ENCODE assay signal across 32 cellular contexts in genomic region chr16:71707199-71707598, GRCh38. TPM values are rescaled to one million over a fixed set of nuclear protein-coding genes. Genes with fewer than 3 reads are reported as not detected.
DNase-seq lines count a peak whose midpoint lies in the region; ATAC-seq and TF ChIP-seq lines count a peak whose summit lies in the region.
"Had no signal": no experiment of that assay in that cellular context is flagged by ENCODE, and none has a peak within 500 bp of the region (broad histone marks: within the 10 kb centered on the region; RNA-seq: fewer than 3 reads in every experiment).

No MANE protein-coding gene starts in this region.

- TF ChIP-seq CTCF in endodermal cell (conservative IDR thresholded peaks at IDR 0.05) = no peak
- no peak for TF ChIP-seq CTCF in neural progenitor cell (IDR thresholded peaks at IDR 0.05)

- no peak for ATAC-seq in GM21723 (IDR thresholded peaks at IDR 0.05; ENCODE audit: unreplicated experiment)
- ATAC-seq: activated CD8-positive, alpha-beta memory T cell treated with anti-CD3 and anti-CD28 coated beads, Interleukin-2, amount 10 ng/mL, durations not matched to agents 7 days and 5 days; activated T-cell treated with anti-CD3 and anti-CD28 coated beads, Interleukin-2, amount 50 U/mL, for 72 hours; body of pancreas had no signal

- H2AFZ ChIP-seq in ACC112 (ENCODE audit: low read length, unreplicated experiment) = no peak overlapping the region
- H2AFZ ChIP-seq in neural progenitor cell (replicated peaks) = no peak overlapping the region
- H2AFZ ChIP-seq in trophoblast cell (ENCODE audit: insufficient read depth, low read length, poor library complexity) = no peak overlapping the region

- H3K27ac ChIP-seq in ACC112 (ENCODE audit: low read depth, low read length) (peak overlapping the region; percentile 19; the same call in 1 of the 2 replicates), HUES6 (ENCODE audit: low read depth, low read length) (peak overlapping the region; percentile 79), endodermal cell (ENCODE audit: low read depth, low read length) (no peak overlapping the region), neural progenitor cell (peak overlapping the region; percentile 56), trophoblast cell (ENCODE audit: low read depth, low read length) (no peak overlapping the region)
- H3K27ac ChIP-seq: adrenal gland, body of pancreas, epithelial cell of prostate, neutrophil, testis, uterus, WERI-Rb-1 had no signal

- no peak overlapping the region for H2AK5ac ChIP-seq in trophoblast cell (ENCODE audit: low read length)

- H3K79me2 ChIP-seq in ACC112 (ENCODE audit: control insufficient read depth, insufficient read depth, low read length, unreplicated experiment) = peaks cover 46% of the 10 kb centered on the region
- peaks cover 42% of the 10 kb centered on the region for H3K79me2 ChIP-seq in neural progenitor cell (ENCODE audit: low read depth)
- H3K79me2 ChIP-seq in trophoblast cell (ENCODE audit: control insufficient read depth, insufficient read depth, low read length, poor library complexity) = peaks cover 2% of the 10 kb centered on the region

- H3K9me3 Mint-ChIP-seq in endodermal cell (no peaks in the 10 kb centered on the region), neural progenitor cell (no peaks in the 10 kb centered on the region)
- H3K9me3 Mint-ChIP-seq: activated T-cell treated with anti-CD3 and anti-CD28 coated beads, Interleukin-2, amount 50 U/mL, for 72 hours; CD8-positive, alpha-beta memory T cell had no signal

- H3K14ac ChIP-seq in trophoblast cell (ENCODE audit: low read length) = no peak overlapping the region

- H3K9ac ChIP-seq in HUES6 (ENCODE audit: low read length) (peak overlapping the region; percentile 79), endodermal cell (ENCODE audit: extremely low read depth, low read length, poor library complexity, severe bottlenecking) (no peak overlapping the region), neural progenitor cell (no peak overlapping the region), trophoblast cell (ENCODE audit: low read length) (no peak overlapping the region)

- H4K20me1 ChIP-seq in neural progenitor cell (ENCODE audit: low read depth) = peaks cover 46% of the 10 kb centered on the region

- no peak overlapping the region for H3K23ac ChIP-seq in trophoblast cell (ENCODE audit: low read length)

- peak overlapping the region; percentile 56 for H3K4me2 ChIP-seq in neural progenitor cell
- no peak overlapping the region for H3K4me2 ChIP-seq in trophoblast cell (ENCODE audit: low read length)

- no peak overlapping the region for H4K8ac ChIP-seq in trophoblast cell (ENCODE audit: low read depth, low read length)

- WGBS in endodermal cell (ENCODE audit: insufficient coverage in 1 of 2, insufficient read length in 1 of 2), 2 experiments = 82 to 89% methylated on average over 5 to 7 of the region's 7 CpGs
- no CpG with 5 or more reads among the region's 7 CpGs for WGBS in trophoblast cell (ENCODE audit: extremely low coverage, insufficient coverage, insufficient read length)

- 0 out of 2 replicates have a peak overlapping the region, but pooled peaks have one; percentile 3 for H3K4me3 ChIP-seq in ACC112 (ENCODE audit: low read depth, low read length)
- H3K4me3 ChIP-seq in HUES6 (ENCODE audit: low read depth, low read length) = peak overlapping the region; percentile 1; the same call in 1 of the 2 replicates
- H3K4me3 ChIP-seq in endodermal cell (ENCODE audit: low read length) = no peak overlapping the region
- no peak overlapping the region for H3K4me3 ChIP-seq in neural progenitor cell
- H3K4me3 ChIP-seq in trophoblast cell (ENCODE audit: low read depth, low read length) = no peak overlapping the region
- H3K4me3 ChIP-seq: adrenal gland, body of pancreas, MG63, SJCRH30, testis, uterus had no signal

- H3K4ac ChIP-seq in trophoblast cell (ENCODE audit: low read depth, low read length) = no peak overlapping the region

- H2BK120ac ChIP-seq in trophoblast cell (ENCODE audit: insufficient read depth, low read length, poor library complexity) = no peak overlapping the region

- no peaks in the 10 kb centered on the region for H3K9me3 ChIP-seq in HUES6 (ENCODE audit: control insufficient read depth, insufficient read depth, low read depth, low read length)
- H3K9me3 ChIP-seq in endodermal cell (ENCODE audit: control insufficient read depth, low read length) = no peaks in the 10 kb centered on the region
- H3K9me3 ChIP-seq in neural progenitor cell (ENCODE audit: low read depth) = no peaks in the 10 kb centered on the region
- H3K9me3 ChIP-seq in trophoblast cell (ENCODE audit: insufficient read depth, low read depth, low read length) = no peaks in the 10 kb centered on the region
- H3K9me3 ChIP-seq: adrenal gland, body of pancreas, MG63, neutrophil, SJCRH30, testis, uterus had no signal

- H3K27me3 Mint-ChIP-seq in endodermal cell (ENCODE audit: insufficient read depth) = no peaks in the 10 kb centered on the region
- H3K27me3 Mint-ChIP-seq in neural progenitor cell (ENCODE audit: insufficient read depth, low read depth) = no peaks in the 10 kb centered on the region
- H3K27me3 Mint-ChIP-seq: activated CD8-positive, alpha-beta memory T cell treated with anti-CD3 and anti-CD28 coated beads, Interleukin-2, amount 10 ng/mL, durations not matched to agents 7 days and 5 days; B cell; CD8-positive, alpha-beta memory T cell; progenitor cell of endocrine pancreas had no signal

- H2BK12ac ChIP-seq in trophoblast cell (ENCODE audit: low read length) = no peak overlapping the region

- intact Hi-C loops in cardiac septum (cut with DNase I) = no loop called here

- no peak overlapping the region for H4K91ac ChIP-seq in trophoblast cell (ENCODE audit: low read depth, low read length)

- H3K79me1 ChIP-seq in trophoblast cell (ENCODE audit: low read length) = peaks cover 3% of the 10 kb centered on the region

- DNase-seq in endodermal cell (no peak), neural progenitor cell (ENCODE audit: low spot score) (peak; percentile 78), cardiac septum (ENCODE audit: low spot score) (no peak), trophoblast cell (no peak)
- no peak for DNase-seq in activated CD4-positive, alpha-beta T cell treated with anti-CD3 and anti-CD28 coated beads for 4 hours
- DNase-seq: activated CD4-positive, alpha-beta T cell treated with anti-CD3 and anti-CD28 coated beads, Interleukin-2, amount 50 U/mL, for 1 hour; activated CD8-positive, alpha-beta memory T cell treated with anti-CD3 and anti-CD28 coated beads, Interleukin-2, amount 10 ng/mL, durations not matched to agents 7 days and 5 days; activated naive CD4-positive, alpha-beta T cell treated with Interleukin-2 at 50 U/mL for 16 hours; activated T-cell treated with anti-CD3 and anti-CD28 coated beads, Interleukin-2, amount 50 U/mL, for 72 hours; adrenal gland; body of pancreas; CD8-positive, alpha-beta memory T cell; DMS153; effector CD4-positive, alpha-beta T cell; head of caudate nucleus; left cardiac atrium; MG63; NCI-H2029 treated with DMSO at 0.1 percent for 48 hours; NCI-H69; stimulated activated naive CD4-positive, alpha-beta T cell treated with Interleukin-2 at 50 U/mL for 16 hours; T1000; testis; uterus; WERI-Rb-1 had no signal

- H3K18ac ChIP-seq in trophoblast cell (ENCODE audit: low read length) = no peak overlapping the region

- H3K36me3 Mint-ChIP-seq in endodermal cell (ENCODE audit: low read depth) (peaks cover 2% of the 10 kb centered on the region), neural progenitor cell (peaks cover 4% of the 10 kb centered on the region)

- H3K36me3 ChIP-seq in ACC112 (ENCODE audit: insufficient read depth, low read length) (peaks cover 3% of the 10 kb centered on the region; the same call in 1 of the 2 replicates), HUES6 (ENCODE audit: control insufficient read depth, insufficient read depth, low read length) (peaks cover 6% of the 10 kb centered on the region), endodermal cell (ENCODE audit: control insufficient read depth, insufficient read depth, low read length) (no peaks in the 10 kb centered on the region), neural progenitor cell (no peaks in the 10 kb centered on the region), trophoblast cell (ENCODE audit: control insufficient read depth in 1 of 2, insufficient read depth in 2 of 2, low read length in 2 of 2) (peaks cover 0 to 2% of the 10 kb centered on the region in 2 experiments)
- H3K36me3 ChIP-seq: adrenal gland, MG63, neutrophil, uterus had no signal

- H3K4me1 ChIP-seq in ACC112 (ENCODE audit: control insufficient read depth, insufficient read depth, low read length, unreplicated experiment) (peaks cover 37% of the 10 kb centered on the region), HUES6 (ENCODE audit: control insufficient read depth, insufficient read depth, low read length) (peaks cover 56% of the 10 kb centered on the region), endodermal cell (ENCODE audit: control insufficient read depth, insufficient read depth, low read length) (peaks cover 5% of the 10 kb centered on the region), neural progenitor cell (peaks cover 17% of the 10 kb centered on the region), trophoblast cell (ENCODE audit: control insufficient read depth in 1 of 2, insufficient read depth in 2 of 2, low read length in 2 of 2) (peaks cover 16 to 21% of the 10 kb centered on the region in 2 experiments)
- H3K4me1 ChIP-seq: testis, uterus had no signal

- no peak overlapping the region for H2BK5ac ChIP-seq in trophoblast cell (ENCODE audit: low read depth, low read length, poor library complexity)

- H4K12ac ChIP-seq in trophoblast cell (ENCODE audit: low read depth, low read length) = no peak overlapping the region

- H3K4me3 Mint-ChIP-seq in endodermal cell (no peak overlapping the region), neural progenitor cell (no peak overlapping the region)
- H3K4me3 Mint-ChIP-seq: activated CD8-positive, alpha-beta memory T cell treated with anti-CD3 and anti-CD28 coated beads, Interleukin-2, amount 10 ng/mL, durations not matched to agents 7 days and 5 days; activated T-cell treated with anti-CD3 and anti-CD28 coated beads, Interleukin-2, amount 50 U/mL, for 72 hours; B cell; CD8-positive, alpha-beta memory T cell had no signal

- H3F3A ChIP-seq in neural progenitor cell (ENCODE audit: low read depth) = peaks cover 28% of the 10 kb centered on the region

- peak overlapping the region; percentile 87 for H3K27ac Mint-ChIP-seq in endodermal cell
- no peak overlapping the region for H3K27ac Mint-ChIP-seq in neural progenitor cell
- H3K27ac Mint-ChIP-seq: activated CD8-positive, alpha-beta memory T cell treated with anti-CD3 and anti-CD28 coated beads, Interleukin-2, amount 10 ng/mL, durations not matched to agents 7 days and 5 days; activated T-cell treated with anti-CD3 and anti-CD28 coated beads, Interleukin-2, amount 50 U/mL, for 72 hours; B cell; CD8-positive, alpha-beta memory T cell had no signal

- H3K4me1 Mint-ChIP-seq in endodermal cell (peaks cover 39% of the 10 kb centered on the region), neural progenitor cell (peaks cover 22% of the 10 kb centered on the region)

- H3K27me3 ChIP-seq in ACC112 (ENCODE audit: insufficient read depth, low read length) (no peaks in the 10 kb centered on the region), HUES6 (ENCODE audit: control insufficient read depth, insufficient read depth, low read length) (no peaks in the 10 kb centered on the region), endodermal cell (ENCODE audit: control insufficient read depth, insufficient read depth, low read length, poor library complexity, severe bottlenecking) (no peaks in the 10 kb centered on the region), neural progenitor cell (no peaks in the 10 kb centered on the region), trophoblast cell (ENCODE audit: insufficient read depth, low read length) (no peaks in the 10 kb centered on the region)
- H3K27me3 ChIP-seq: adrenal gland, body of pancreas, MG63, neutrophil, SJCRH30, testis, uterus had no signal

RNA-seq across cellular contexts. Expression of gene PHLPP2, which starts 17.3 kb away (rescaled TPM):
- total RNA-seq in endodermal cell (10 to 100 TPM; 12.4 to 12.8 TPM), neural progenitor cell (ENCODE audit: low replicate concordance) (11.7 and 12.9 TPM in 2 replicates), cardiac septum (6.6 TPM)
- polyA plus RNA-seq in endodermal cell (2013, experiment 1 of 2) = 8.3 TPM
- polyA plus RNA-seq in endodermal cell (2013, experiment 2 of 2) = 7.9 TPM
- polyA plus RNA-seq in trophoblast cell (2013) = 3.4 and 4.0 TPM in 2 replicates

Comparison
In these comparisons a context has a peak if more than half of its experiments do, and no peak if none do; other contexts are left out.
1. H3K27ac ChIP-seq: peak in ACC112 (single experiment), HUES6 (single experiment) and neural progenitor cell (single experiment); none in endodermal cell (single experiment) and trophoblast cell (single experiment).
2. H3K4me3 ChIP-seq: peak in ACC112 (single experiment) and HUES6 (single experiment); none in endodermal cell (single experiment), neural progenitor cell (single experiment) and trophoblast cell (single experiment).